ENCODE assay signal across 25 cellular contexts in the genomic region with DNA sequence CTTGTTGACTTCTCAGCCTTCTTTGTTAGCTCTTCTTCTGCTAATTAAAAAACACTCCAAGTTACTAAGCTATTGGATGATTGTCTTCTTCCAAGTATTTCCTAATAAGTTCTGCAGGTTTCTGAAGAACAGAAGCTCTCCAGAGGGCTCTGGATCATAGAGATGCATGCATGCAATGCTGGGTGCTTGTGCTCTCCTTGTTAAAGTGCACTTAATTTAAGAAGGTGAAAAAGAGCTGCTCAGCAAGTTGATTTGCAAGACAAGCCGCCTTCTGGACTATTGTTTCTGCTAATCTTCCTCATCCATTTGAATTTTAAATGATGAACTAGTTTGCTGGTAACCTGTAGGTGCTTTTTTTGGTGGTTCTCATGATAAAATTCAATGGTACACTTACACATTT.
"Had no signal": no experiment of that assay in that cellular context is flagged by ENCODE, and none has a peak within 500 bp of the region (broad histone marks: within the 10 kb centered on the region; RNA-seq: fewer than 3 reads in every experiment).

No MANE protein-coding gene starts in this region.

- H3K27me3 Mint-ChIP-seq: naive B cell had no signal

- H3K36me3 ChIP-seq: thoracic aorta had no signal

- ATAC-seq: gastrocnemius medialis, heart right ventricle, left colon, psoas muscle, right lobe of liver had no signal

- H3K4me3 Mint-ChIP-seq: naive B cell, nephron had no signal

- H3K4me1 ChIP-seq: esophagus muscularis mucosa, right lobe of liver had no signal

- H3K9me3 Mint-ChIP-seq: naive B cell, nephron had no signal

- H3K27me3 ChIP-seq: dorsolateral prefrontal cortex, esophagus muscularis mucosa, gastrocnemius medialis, heart right ventricle, right lobe of liver, spleen, stomach had no signal

- DNase-seq: cortex of kidney; dorsolateral prefrontal cortex; effector CD8-positive, alpha-beta T cell; gastrocnemius medialis; heart right ventricle; hypothalamus; left colon; mesendoderm; naive B cell; psoas muscle; retina; right lobe of liver; spleen; stimulated activated CD4-positive, alpha-beta T cell treated with anti-CD3 and anti-CD28 coated beads, Interleukin-15, amount 100 ng/mL, for 24 hours; stimulated activated CD4-positive, alpha-beta T cell treated with anti-CD3 and anti-CD28 coated beads, Interleukin-1b, Interleukin-23, amount 100 ng/mL, for 48 hours; stimulated activated CD4-positive, alpha-beta T cell treated with anti-CD3 and anti-CD28 coated beads, Interleukin-4, amount 100 ng/mL, for 4 hours; stimulated activated naive CD4-positive, alpha-beta T cell; stomach; substantia nigra; trophoblast cell had no signal

- FAIRE-seq: endometrium had no signal

- H3K4me3 ChIP-seq: dorsolateral prefrontal cortex, esophagus muscularis mucosa, gastrocnemius medialis, heart right ventricle, psoas muscle, right lobe of liver, spleen, stomach, thoracic aorta had no signal

- H3K27ac ChIP-seq: dorsolateral prefrontal cortex, epithelial cell of prostate, esophagus muscularis mucosa, gastrocnemius medialis, heart right ventricle, psoas muscle, right lobe of liver, spleen, stomach, thoracic aorta had no signal

- H3K27ac Mint-ChIP-seq: naive B cell, nephron had no signal

- H3K9me3 ChIP-seq: esophagus muscularis mucosa, gastrocnemius medialis, heart right ventricle, psoas muscle, right lobe of liver, spleen, stomach, thoracic aorta had no signal
